8 cellular contexts compared by ENCODE assay signal in the genomic region with DNA sequence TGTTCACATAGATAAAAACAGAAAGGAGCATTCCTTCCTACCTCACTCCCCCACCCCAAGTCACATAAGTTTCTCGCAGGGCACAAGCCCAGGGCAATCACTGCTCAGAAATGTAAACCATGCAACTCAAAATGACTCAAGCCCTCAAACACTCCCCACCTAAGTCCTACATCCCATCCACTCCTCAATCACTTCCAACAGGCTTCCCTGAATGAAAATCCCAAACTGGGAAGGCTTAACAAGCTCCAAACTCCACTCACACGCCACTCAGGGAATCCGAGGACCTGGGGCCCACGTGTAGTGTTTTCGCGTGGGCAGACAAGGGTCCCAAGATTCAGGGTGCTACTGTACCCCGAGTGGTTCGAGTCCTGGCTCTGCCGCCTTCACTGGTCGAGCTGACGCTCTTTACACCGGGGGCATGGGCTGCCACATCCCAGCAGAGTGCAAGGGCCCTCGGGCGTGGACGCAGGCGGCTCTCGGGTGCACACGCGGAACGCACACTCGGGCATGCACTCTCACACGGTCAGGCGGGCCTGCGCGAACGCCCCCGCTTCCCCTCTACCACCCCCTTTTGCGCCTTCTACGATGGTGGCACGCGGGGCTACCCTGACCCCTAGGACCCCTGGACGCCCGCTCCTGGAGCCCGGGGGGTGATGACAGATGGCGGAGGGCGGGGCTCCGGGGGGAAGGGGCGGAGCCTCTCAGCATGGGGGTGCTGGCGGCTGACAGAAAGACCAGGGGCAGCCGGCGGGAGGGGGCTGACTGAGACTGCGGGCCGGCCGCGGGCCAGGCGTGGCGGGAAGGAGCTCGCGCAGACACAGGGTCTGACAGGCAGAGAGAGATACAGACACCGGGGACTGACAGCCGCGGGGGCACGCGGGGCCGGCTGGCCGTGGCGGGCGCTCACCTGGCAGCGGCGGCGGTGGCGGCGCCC. TPM values are rescaled to one million over a fixed set of nuclear protein-coding genes. Genes with fewer than 3 reads are reported as not detected.
DNase-seq lines count a peak whose midpoint lies in the region; FAIRE-seq and TF ChIP-seq lines count a peak whose summit lies in the region.

No MANE protein-coding gene starts in this region.

- peak overlapping the region; percentile 98 for H3K9ac ChIP-seq in astrocyte (ENCODE audit: low read length)

- no peak for TF ChIP-seq POLR2A in sigmoid colon (IDR thresholded peaks at IDR 0.05)

- H3K36me3 Mint-ChIP-seq in astrocyte (ENCODE audit: low read depth, unreplicated experiment): peaks cover 1% of the 10 kb centered on the region

- H3K27me3 ChIP-seq in astrocyte (ENCODE audit: insufficient read depth, low read length): no peaks in the 10 kb centered on the region
- H3K27me3 ChIP-seq in sigmoid colon: no peaks in the 10 kb centered on the region

- H3K9me3 Mint-ChIP-seq in astrocyte (ENCODE audit: unreplicated experiment): no peaks in the 10 kb centered on the region

- peak overlapping the region; percentile 97 for H3K4me2 ChIP-seq in astrocyte (ENCODE audit: low read length)

- peak overlapping the region; percentile 77 for H3K4me3 ChIP-seq in astrocyte (ENCODE audit: insufficient read depth, low read depth, low read length)
- peak overlapping the region; percentile 58 to 91 (median 72) for H3K4me3 ChIP-seq in sigmoid colon

- H3K27ac ChIP-seq in astrocyte (ENCODE audit: low read depth, low read length): peak overlapping the region; percentile 99
- peak overlapping the region; percentile 87 to 95 (median 92) for H3K27ac ChIP-seq in sigmoid colon

- TF ChIP-seq EP300 in sigmoid colon (IDR thresholded peaks at IDR 0.05): no peak

- peaks cover 42% of the 10 kb centered on the region for H3K79me2 ChIP-seq in astrocyte (ENCODE audit: insufficient read depth, low read length)

- H3K4me3 Mint-ChIP-seq in astrocyte (ENCODE audit: unreplicated experiment): peak overlapping the region; percentile 95

- H3K36me3 ChIP-seq in astrocyte (ENCODE audit: insufficient read depth, low read length): peaks cover 7% of the 10 kb centered on the region
- no peaks in the 10 kb centered on the region for H3K36me3 ChIP-seq in sigmoid colon

- H3K27ac Mint-ChIP-seq in astrocyte (ENCODE audit: unreplicated experiment): peak overlapping the region; percentile 96

- 2 to 3% methylated on average over 63 of the region's 63 CpGs for WGBS in sigmoid colon, 2 donors

- H3K27me3 Mint-ChIP-seq in astrocyte (ENCODE audit: low read depth, unreplicated experiment): no peaks in the 10 kb centered on the region

- H4K20me1 ChIP-seq in astrocyte (ENCODE audit: insufficient read depth, low read length): peaks cover 5% of the 10 kb centered on the region

- intact Hi-C loops in sigmoid colon (cut with DNase I): loop anchor here (1.0 to 5.0 kb wide), 3 partner anchors 69 to 180 kb away; a partner anchor contains a TSS

- no peak for TF ChIP-seq CTCF in astrocyte (IDR thresholded peaks at IDR 0.05; ENCODE audit: insufficient read depth, low read depth, low read length)
- no peak for TF ChIP-seq CTCF in sigmoid colon (IDR thresholded peaks at IDR 0.05)

- peak overlapping the region; percentile 79 for H2AFZ ChIP-seq in astrocyte (ENCODE audit: low read depth, low read length)

- H3K4me1 Mint-ChIP-seq in astrocyte (ENCODE audit: low read depth, unreplicated experiment): peaks cover 22% of the 10 kb centered on the region

- peak; percentile 91 for FAIRE-seq in G401.6 (lab: Jason Lieb, UNC)
- peak; percentile 68 for FAIRE-seq in astrocyte (lab: Jason Lieb, UNC)

- no peaks in the 10 kb centered on the region for H3K9me3 ChIP-seq in astrocyte (ENCODE audit: insufficient read depth, low read depth, low read length)
- H3K9me3 ChIP-seq in sigmoid colon: no peaks in the 10 kb centered on the region

- DNase-seq in H4 (ENCODE audit: low spot score): peak; percentile 23
- peak; percentile 79 for DNase-seq in LHCN-M2 (ENCODE audit: low read depth)
- peak; percentile 70 for DNase-seq in T-helper 9 cell
- peak; percentile 93 for DNase-seq in astrocyte (ENCODE audit: low read depth)
- DNase-seq in hypothalamus (lab: John Stamatoyannopoulos, UW): peak in 50 of 51 donors; percentile 18 to 87 (median 72)
- DNase-seq in sigmoid colon: peak; percentile 89
- no peak for DNase-seq in NCI-H128 (lab: John Stamatoyannopoulos, UW; ENCODE audit: unreplicated experiment)

- peaks cover 14% of the 10 kb centered on the region for H3K4me1 ChIP-seq in astrocyte (ENCODE audit: insufficient read depth, low read length)
- H3K4me1 ChIP-seq in sigmoid colon: peaks cover 0 to 35% (median 23%) of the 10 kb centered on the region in 4 donors

RNA-seq across cellular contexts. Expression of a gene that starts 0.7 kb away (rescaled TPM):
- 5.6 and 7.6 TPM in 2 replicates for total RNA-seq in H4 (2014; rRNA removed; shearing (Covaris generic))
- total RNA-seq in LHCN-M2 (2014; rRNA removed) (31.6 and 35.1 TPM in 2 replicates), astrocyte (32.7 and 41.6 TPM in 2 replicates), sigmoid colon (10 to 100 TPM; 39.2 to 69.0 (median 51.1) TPM)
- polyA plus RNA-seq in LHCN-M2 (2012): 23.2 TPM
- 10 to 100 TPM in 1 of 3 donors, 1 to 10 TPM in 2; 3.6 to 13.8 (median 4.4) TPM for polyA plus RNA-seq in sigmoid colon

RNA-seq across cellular contexts. Expression of a gene that starts 23.8 kb away (rescaled TPM):
- 0.33 and 0.79 TPM in 2 replicates for total RNA-seq in H4 (2014; rRNA removed; shearing (Covaris generic))
- total RNA-seq in LHCN-M2 (2014; rRNA removed): 15.3 and 19.1 TPM in 2 replicates
- polyA plus RNA-seq in LHCN-M2 (2012): 6.8 TPM
- 18.0 and 19.6 TPM in 2 replicates for total RNA-seq in astrocyte
- total RNA-seq in sigmoid colon: 10 to 100 TPM in 3 of 4 donors, 1 to 10 TPM in 1; 6.8 to 32.1 (median 15.8) TPM
- 10 to 100 TPM in 1 of 3 donors, 1 to 10 TPM in 2; 6.7 to 50.9 (median 7.2) TPM for polyA plus RNA-seq in sigmoid colon

RNA-seq across cellular contexts. Expression of a gene that starts 49.7 kb away (rescaled TPM):
- not detected in 2 replicates for total RNA-seq in H4 (2014; rRNA removed; shearing (Covaris generic))
- not detected in 2 replicates for total RNA-seq in LHCN-M2 (2014; rRNA removed)
- polyA plus RNA-seq in LHCN-M2 (2012): 0.05 TPM
- 0.20 TPM in 1 of 2 replicates, not detected in the other for total RNA-seq in astrocyte
- 1 to 10 TPM in 3 of 4 donors, under 1 TPM in 1; 0.66 to 4.3 (median 3.2) TPM for total RNA-seq in sigmoid colon
- polyA plus RNA-seq in sigmoid colon: 1 to 10 TPM in 1 of 3 donors, not detected in 2; 1.0 TPM
